Comparison of ENCODE assay signal across 9 cellular contexts in genomic region chr17:67478266-67479118, GRCh38.
DNase-seq lines count a peak whose midpoint lies in the region.
"Had no signal": no experiment of that assay in that cellular context is flagged by ENCODE, and none has a peak within 500 bp of the region (broad histone marks: within the 10 kb centered on the region; RNA-seq: fewer than 3 reads in every experiment).

No MANE protein-coding gene starts in this region.

- no peaks in the 10 kb centered on the region for H3K9me3 Mint-ChIP-seq in activated naive CD4-positive, alpha-beta T cell treated with anti-CD3 and anti-CD28 coated beads, Interleukin-2, amount 10 ng/mL, durations not matched to agents 7 days and 5 days

- H3K4me3 Mint-ChIP-seq in activated naive CD4-positive, alpha-beta T cell treated with anti-CD3 and anti-CD28 coated beads, Interleukin-2, amount 10 ng/mL, durations not matched to agents 7 days and 5 days = peak overlapping the region; percentile 71

- no peaks in the 10 kb centered on the region for H3K27me3 Mint-ChIP-seq in activated naive CD4-positive, alpha-beta T cell treated with anti-CD3 and anti-CD28 coated beads, Interleukin-2, amount 10 ng/mL, durations not matched to agents 7 days and 5 days

- peak overlapping the region; percentile 83 for H3K27ac ChIP-seq in temporal lobe (ENCODE audit: low read depth, low read length)

- H3K27ac Mint-ChIP-seq in activated naive CD4-positive, alpha-beta T cell treated with anti-CD3 and anti-CD28 coated beads, Interleukin-2, amount 10 ng/mL, durations not matched to agents 7 days and 5 days = peak overlapping the region; percentile 90

- DNase-seq in activated naive CD4-positive, alpha-beta T cell treated with anti-CD3 and anti-CD28 coated beads, Interleukin-2, amount 10 ng/mL, durations not matched to agents 7 days and 5 days = no peak
- DNase-seq in activated naive CD4-positive, alpha-beta T cell (lab: John Stamatoyannopoulos, UW) = no peak
- peak in 35 of 56 donors; percentile 17 to 83 (median 49) for DNase-seq in amygdala (lab: John Stamatoyannopoulos, UW)
- peak; percentile 77 for DNase-seq in medulla oblongata (ENCODE audit: extremely low spot score)
- no peak for DNase-seq in SW480 (ENCODE audit: low spot score)
- no peak for DNase-seq in NCI-H748 treated with DMSO at 0.1 percent for 48 hours (lab: John Stamatoyannopoulos, UW)
- no peak for DNase-seq in 8988T
- DNase-seq: right cardiac atrium had no signal

- CTCF ChIA-PET in activated naive CD4-positive, alpha-beta T cell treated with anti-CD3 and anti-CD28 coated beads, Interleukin-2, amount 10 ng/mL, durations not matched to agents 7 days and 5 days (lab: Charles Lee) = interaction anchor here (4.5 to 6.0 kb wide), 2 partner anchors 92 to 101 kb away, joined by 104 to 161 read pairs; partner anchors contain the start of gene PITPNC1

- H3K36me3 Mint-ChIP-seq in activated naive CD4-positive, alpha-beta T cell treated with anti-CD3 and anti-CD28 coated beads, Interleukin-2, amount 10 ng/mL, durations not matched to agents 7 days and 5 days = peaks cover 4% of the 10 kb centered on the region

- peaks cover 71% of the 10 kb centered on the region for H3K4me1 Mint-ChIP-seq in activated naive CD4-positive, alpha-beta T cell treated with anti-CD3 and anti-CD28 coated beads, Interleukin-2, amount 10 ng/mL, durations not matched to agents 7 days and 5 days

Comparison
In these comparisons a context has a peak if more than half of its experiments do, and no peak if none do; other contexts are left out.
1. DNase-seq: peak in amygdala (35 of 56) and medulla oblongata (single experiment); none in activated naive CD4-positive, alpha-beta T cell treated with anti-CD3 and anti-CD28 coated beads, Interleukin-2, amount 10 ng/mL, durations not matched to agents 7 days and 5 days (single experiment), activated naive CD4-positive, alpha-beta T cell (0 of 4), SW480 (single experiment), NCI-H748 treated with DMSO at 0.1 percent for 48 hours (single experiment) and 8988T (single experiment).